Comparison of ENCODE assay signal across 25 cellular contexts in genomic region chr15:29086891-29087290, GRCh38.
"Had no signal": no experiment of that assay in that cellular context is flagged by ENCODE, and none has a peak within 500 bp of the region (broad histone marks: within the 10 kb centered on the region; RNA-seq: fewer than 3 reads in every experiment).

No MANE protein-coding gene starts in this region.

- H3K4me3 ChIP-seq: MG63, SJCRH30 had no signal

- DNase-seq: IMR-90; Karpas-422; KG1; MG63; NCI-H1092; NCI-H1105 treated with DMSO at 0.1 percent for 48 hours; NCI-H1417 treated with DMSO at 0.1 percent for 48 hours; NCI-H146; NCI-H1694 treated with DMSO at 0.1 percent for 48 hours; NCI-H1930; NCI-H2081; NCI-H2107; NCI-H2227 treated with DMSO at 0.1 percent for 48 hours; NCI-H524; NCI-H526 treated with DMSO at 0.1 percent for 48 hours; NCI-H748 treated with DMSO at 0.1 percent for 48 hours; NK-92 treated with Interleukin-12 subunit alpha and Interleukin-12 subunit beta, amount 100 ng/mL, for 24 hours; PC-3; SHP77 treated with DMSO at 0.1 percent for 48 hours; SJCRH30 had no signal

- H3K4me1 ChIP-seq: SJCRH30 had no signal

- ATAC-seq: HepG2, Panc1, PC-3, Right ventricle myocardium inferior, SK-N-SH treated with all-trans-retinoic acid at 6 μM for 48 hours had no signal

- H3K27me3 ChIP-seq: MG63, SJCRH30 had no signal

- H3K27ac ChIP-seq: RWPE1, SJCRH30 had no signal

- H3K9me3 ChIP-seq: MG63, SJCRH30 had no signal

- H3K36me3 ChIP-seq: MG63, SJCRH30 had no signal
